ENCODE assay signal across 22 cellular contexts in the genomic region with DNA sequence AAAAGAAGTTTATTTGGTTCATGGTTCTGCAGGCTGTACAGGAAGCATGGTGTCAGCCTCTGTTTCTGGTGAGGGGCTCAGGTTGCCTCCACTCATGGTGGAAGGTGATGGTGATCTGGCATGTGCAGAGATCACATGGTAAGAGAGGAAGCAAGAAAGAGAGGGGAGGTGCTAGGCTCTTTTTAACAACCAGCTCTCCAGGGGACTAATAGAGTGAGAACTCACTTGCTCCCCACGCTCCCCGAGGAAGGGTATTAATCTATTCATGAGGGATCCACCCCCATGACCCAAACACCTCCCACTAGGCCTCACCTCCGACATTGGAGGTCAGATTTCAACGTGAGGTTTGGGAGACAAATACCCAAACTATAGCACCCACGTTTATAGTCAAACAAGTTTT. TPM values are rescaled to one million over a fixed set of nuclear protein-coding genes. Genes with fewer than 3 reads are reported as not detected.
"Had no signal": no experiment of that assay in that cellular context is flagged by ENCODE, and none has a peak within 500 bp of the region (broad histone marks: within the 10 kb centered on the region; RNA-seq: fewer than 3 reads in every experiment).

No MANE protein-coding gene starts in this region.

- H3K4me2 ChIP-seq: smooth muscle cell had no signal

- FAIRE-seq: colon, frontal cortex, kidney had no signal

- H3K27ac Mint-ChIP-seq: activated naive CD8-positive, alpha-beta T cell treated with anti-CD3 and anti-CD28 coated beads, Interleukin-2, amount 50 U/mL, for 24 hours had no signal

- ATAC-seq: activated naive CD8-positive, alpha-beta T cell treated with anti-CD3 and anti-CD28 coated beads, Interleukin-2, amount 50 U/mL, for 24 hours; sciatic nerve had no signal

- H3K4me1 ChIP-seq: transverse colon, uterus had no signal

- H3K27me3 Mint-ChIP-seq: activated naive CD8-positive, alpha-beta T cell treated with anti-CD3 and anti-CD28 coated beads, Interleukin-2, amount 50 U/mL, for 24 hours; brain; naive B cell; stimulated activated naive CD8-positive, alpha-beta T cell treated with anti-CD3 and anti-CD28 coated beads, Interleukin-15, amount 100 ng/mL, for 72 hours had no signal

- H3K4me3 ChIP-seq: smooth muscle cell, suprapubic skin, transverse colon, uterus had no signal

- H3K36me3 ChIP-seq: suprapubic skin, transverse colon, uterus had no signal

- H3K27me3 ChIP-seq: suprapubic skin, transverse colon, uterus had no signal

- DNase-seq: activated CD4-positive, alpha-beta T cell treated with anti-CD3 and anti-CD28 coated beads for 1 hour; activated CD4-positive, alpha-beta T cell treated with anti-CD3 and anti-CD28 coated beads, Interleukin-2, amount 50 U/mL, for 48 hours; activated gamma-delta T cell treated with Interleukin-2 at 50 U/mL for 16 hours; activated naive CD8-positive, alpha-beta T cell treated with anti-CD3 and anti-CD28 coated beads, Interleukin-2, amount 50 U/mL, for 24 hours; anterior cingulate cortex; central memory CD4-positive, alpha-beta T cell; hypothalamus; kidney; naive B cell; stimulated activated CD4-positive, alpha-beta T cell treated with anti-CD3 and anti-CD28 coated beads, Interleukin-4, amount 100 ng/mL, for 1 hour; stimulated activated naive CD8-positive, alpha-beta T cell treated with anti-CD3 and anti-CD28 coated beads, Interleukin-15, amount 100 ng/mL, for 72 hours; transverse colon; uterus had no signal

- H3K27ac ChIP-seq: suprapubic skin, transverse colon, uterus had no signal

- H3K9me3 ChIP-seq: suprapubic skin, transverse colon, uterus had no signal

- H3K4me3 Mint-ChIP-seq: activated naive CD8-positive, alpha-beta T cell treated with anti-CD3 and anti-CD28 coated beads, Interleukin-2, amount 50 U/mL, for 24 hours; brain had no signal

RNA-seq across cellular contexts. Expression of a gene that starts 4.0 kb away (rescaled TPM):
- total RNA-seq: epithelial cell of proximal tubule, frontal cortex, kidney, left lobe of liver, mammary epithelial cell, sciatic nerve, transverse colon had no signal
- polyA plus RNA-seq: mammary epithelial cell had no signal

RNA-seq across cellular contexts. Expression of a gene that starts 11.6 kb away (rescaled TPM):
- total RNA-seq: epithelial cell of proximal tubule had no signal
